ENCODE assay signal across 25 cellular contexts in genomic region chr10:865924-866576, GRCh38.
DNase-seq lines count a peak whose midpoint lies in the region; ATAC-seq, FAIRE-seq and TF ChIP-seq lines count a peak whose summit lies in the region.
"Had no signal": no experiment of that assay in that cellular context is flagged by ENCODE, and none has a peak within 500 bp of the region (broad histone marks: within the 10 kb centered on the region; RNA-seq: fewer than 3 reads in every experiment).

No MANE protein-coding gene starts in this region.

- intact Hi-C loops in Right ventricle myocardium superior (cut with DNase I) (no loop called here), right cardiac atrium (cut with DNase I) (no loop called here), kidney (cut with DNase I) (no loop called here)

- H2AFZ ChIP-seq in OCI-LY3 (ENCODE audit: low read depth, low read length): no peak overlapping the region

- TF ChIP-seq EP300 in suprapubic skin (IDR thresholded peaks at IDR 0.05): no peak

- H3K4me1 ChIP-seq in right atrium auricular region (peaks cover 0 to 37% of the 10 kb centered on the region in 2 donors), OCI-LY3 (ENCODE audit: low read length) (peaks cover 33% of the 10 kb centered on the region), right cardiac atrium (ENCODE audit: control insufficient read depth, insufficient read depth, low read length) (peaks cover 3% of the 10 kb centered on the region), kidney (ENCODE audit: control insufficient read depth in 1 of 2, insufficient read depth in 1 of 2, low read depth in 1 of 2, low read length in 2 of 2) (peaks cover 0 to 2% of the 10 kb centered on the region in 2 donors), suprapubic skin (no peaks in the 10 kb centered on the region)
- H3K4me1 ChIP-seq: adrenal gland had no signal

- H3K36me3 ChIP-seq in right atrium auricular region: peaks cover 19% of the 10 kb centered on the region
- peaks cover 40% of the 10 kb centered on the region for H3K36me3 ChIP-seq in OCI-LY3 (replicated peaks; ENCODE audit: low read depth, low read length)
- H3K36me3 ChIP-seq in kidney (ENCODE audit: control insufficient read depth in 1 of 2, insufficient read depth in 2 of 2, low read length in 2 of 2): peaks cover 6 to 23% of the 10 kb centered on the region in 2 donors
- H3K36me3 ChIP-seq in suprapubic skin: peaks cover 28% of the 10 kb centered on the region

- no peak for TF ChIP-seq CTCF in right atrium auricular region (IDR thresholded peaks at IDR 0.05)
- TF ChIP-seq CTCF in OCI-LY3 (IDR thresholded peaks at IDR 0.05; ENCODE audit: low read depth, low read length): no peak
- TF ChIP-seq CTCF in kidney (IDR thresholded peaks at IDR 0.05; ENCODE audit: borderline replicate concordance, extremely low read depth, insufficient read depth): no peak
- TF ChIP-seq CTCF in suprapubic skin (IDR thresholded peaks at IDR 0.05): no peak

- FAIRE-seq in kidney (lab: Jason Lieb, UNC): no peak
- FAIRE-seq: endometrium had no signal

- H3K27me3 ChIP-seq in right atrium auricular region: no peaks in the 10 kb centered on the region
- H3K27me3 ChIP-seq in OCI-LY3 (ENCODE audit: low read depth, low read length): no peaks in the 10 kb centered on the region
- H3K27me3 ChIP-seq in right cardiac atrium (ENCODE audit: control insufficient read depth, insufficient read depth): no peaks in the 10 kb centered on the region
- no peaks in the 10 kb centered on the region for H3K27me3 ChIP-seq in suprapubic skin
- H3K27me3 ChIP-seq: adrenal gland, brain microvascular endothelial cell, right lobe of liver had no signal

- H3K4me2 ChIP-seq in OCI-LY3 (ENCODE audit: low read length): peak overlapping the region; percentile 52

- no peak for DNase-seq in Right ventricle myocardium superior
- no peak for DNase-seq in right atrium auricular region (ENCODE audit: low spot score)
- no peak for DNase-seq in right cardiac atrium
- DNase-seq in kidney: no peak
- DNase-seq in suprapubic skin (ENCODE audit: low spot score in 2 of 2): no peak
- DNase-seq: activated CD4-positive, alpha-beta T cell treated with anti-CD3 and anti-CD28 coated beads for 1 hour; adrenal gland; brain microvascular endothelial cell; cortex of kidney; mesenchymal stem cell; naive thymus-derived CD8-positive, alpha-beta T cell; NCI-H1105; NCI-H2081; NCI-H345; NCI-H82; OCI-M1; right lobe of liver; SHP77; stimulated activated CD4-positive, alpha-beta T cell treated with anti-CD3 and anti-CD28 coated beads, Interleukin-15, amount 100 ng/mL, for 24 hours; SW 1271 had no signal

- no peak overlapping the region for H3K4me3 ChIP-seq in right atrium auricular region
- H3K4me3 ChIP-seq in OCI-LY3 (ENCODE audit: low read length): no peak overlapping the region
- no peak overlapping the region for H3K4me3 ChIP-seq in right cardiac atrium (ENCODE audit: low read length)
- no peak overlapping the region for H3K4me3 ChIP-seq in kidney (ENCODE audit: low read length in 2 of 2)
- H3K4me3 ChIP-seq in suprapubic skin: no peak overlapping the region
- H3K4me3 ChIP-seq: adrenal gland, right lobe of liver had no signal

- H3K9ac ChIP-seq in OCI-LY3 (ENCODE audit: low read length) (no peak overlapping the region), kidney (ENCODE audit: low read length in 2 of 2) (no peak overlapping the region)

- TF ChIP-seq POLR2A in suprapubic skin (IDR thresholded peaks at IDR 0.05): no peak

- H3K27ac ChIP-seq in right atrium auricular region (peak overlapping the region in 1 of 2 donors; percentile 67), OCI-LY3 (ENCODE audit: low read length) (peak overlapping the region; percentile 57), right cardiac atrium (ENCODE audit: low read length) (peak overlapping the region; percentile 12), kidney (ENCODE audit: low read depth in 2 of 2, low read length in 2 of 2) (no peak overlapping the region), suprapubic skin (no peak overlapping the region)
- H3K27ac ChIP-seq: brain microvascular endothelial cell, C4-2B, HL-60, right lobe of liver had no signal

- H3K9me3 ChIP-seq in right atrium auricular region (no peaks in the 10 kb centered on the region), OCI-LY3 (ENCODE audit: insufficient read depth, low read length) (no peaks in the 10 kb centered on the region), right cardiac atrium (ENCODE audit: control insufficient read depth, low read length) (no peaks in the 10 kb centered on the region), kidney (ENCODE audit: control insufficient read depth in 1 of 2, low read length in 2 of 2) (no peaks in the 10 kb centered on the region), suprapubic skin (no peaks in the 10 kb centered on the region)
- H3K9me3 ChIP-seq: adrenal gland, right lobe of liver had no signal

- H4K20me1 ChIP-seq in OCI-LY3 (ENCODE audit: insufficient read depth, low read length): peaks cover 42% of the 10 kb centered on the region

- 90% methylated on average over 8 of the region's 8 CpGs for WGBS in right cardiac atrium
- 94% methylated on average over 8 of the region's 8 CpGs for WGBS in suprapubic skin

- ATAC-seq in Right ventricle myocardium superior (ENCODE audit: poor library complexity) (peak; percentile 44), right cardiac atrium (peak in 1 of 2 donors; percentile 30), HG03139 (IDR thresholded peaks at IDR 0.05; ENCODE audit: unreplicated experiment) (no peak)
- ATAC-seq: naive thymus-derived CD8-positive, alpha-beta T cell; right lobe of liver had no signal

- peaks cover 62% of the 10 kb centered on the region for H3K79me2 ChIP-seq in OCI-LY3 (ENCODE audit: low read length)

Comparison
In these comparisons a context has a peak if more than half of its experiments do, and no peak if none do; other contexts are left out.
1. H3K27ac ChIP-seq: peak in OCI-LY3 (single experiment) and right cardiac atrium (single experiment); none in kidney (0 of 2) and suprapubic skin (single experiment).